ENCODE assay signal across 1 cellular context in genomic region chr10:103367782-103368518, GRCh38.
TF ChIP-seq lines count a peak whose summit lies in the region.

TAF5 (plus strand) TSS chr10:103367976; CDS start chr10:103367990, 14 bp downstream.

TF ChIP-seq in HepG2, 621 proteins besides CTCF, POLR2A, EP300 and RAD21 (continued from another document and continues in another):
- TF ChIP-seq PRDM4 (CRISPR knock-in tag; IDR thresholded peaks at IDR 0.05; ENCODE audit: borderline replicate concordance) (no peak), CENPX (CRISPR knock-in tag; IDR thresholded peaks at IDR 0.05) (no peak), JUNB (CRISPR knock-in tag; IDR thresholded peaks at IDR 0.05; ENCODE audit: borderline replicate concordance) (no peak; the same call in 1 of the 2 replicates), PRMT3 (CRISPR knock-in tag; IDR thresholded peaks at IDR 0.05; ENCODE audit: borderline replicate concordance, low read depth) (0 out of 2 replicates have a peak, but pooled peaks have one; percentile 69), ZNF280D (CRISPR knock-in tag; IDR thresholded peaks at IDR 0.05) (0 out of 2 replicates have a peak, but pooled peaks have one; percentile 70), THYN1 (CRISPR knock-in tag; IDR thresholded peaks at IDR 0.05; ENCODE audit: borderline replicate concordance, low read depth) (no peak), ZNF367 (CRISPR knock-in tag; IDR thresholded peaks at IDR 0.05; ENCODE audit: borderline replicate concordance) (no peak), ZNF335 (CRISPR knock-in tag; IDR thresholded peaks at IDR 0.05) (peak; percentile 61; the same call in 1 of the 2 replicates), ARID4A (CRISPR knock-in tag; IDR thresholded peaks at IDR 0.05; ENCODE audit: borderline replicate concordance) (peak; percentile 96; the same call in 1 of the 2 replicates), KLF16 (CRISPR knock-in tag; IDR thresholded peaks at IDR 0.05) (peak in 1 of 2 experiments; percentile 81; a peak in 2 of 4 replicates), ZNF580 (CRISPR knock-in tag; IDR thresholded peaks at IDR 0.05; ENCODE audit: borderline replicate concordance, low read depth) (peak; percentile 88), ZNF275 (CRISPR knock-in tag; IDR thresholded peaks at IDR 0.05; ENCODE audit: borderline replicate concordance) (peak; percentile 89; the same call in 1 of the 2 replicates), ZKSCAN8 (CRISPR knock-in tag; IDR thresholded peaks at IDR 0.05; ENCODE audit: borderline replicate concordance) (0 out of 2 replicates have a peak, but pooled peaks have one; percentile 34), ZNF484 (CRISPR knock-in tag; IDR thresholded peaks at IDR 0.05; ENCODE audit: borderline replicate concordance, low read depth) (no peak), ZNF660 (CRISPR knock-in tag; IDR thresholded peaks at IDR 0.05; ENCODE audit: borderline replicate concordance, low read depth) (no peak), FOXK2 (IDR thresholded peaks at IDR 0.05) (peak; percentile 71; the same call in 1 of the 2 replicates), FOXA3 (CRISPR knock-in tag; IDR thresholded peaks at IDR 0.05) (peak; percentile 65), ZBTB21 (CRISPR knock-in tag; IDR thresholded peaks at IDR 0.05) (peak; percentile 41; the same call in 1 of the 2 replicates), HNF1B (CRISPR knock-in tag; IDR thresholded peaks at IDR 0.05) (peak; percentile 77), ZFP91 (CRISPR knock-in tag; IDR thresholded peaks at IDR 0.05; ENCODE audit: borderline replicate concordance) (peak; percentile 95), DMAP1 (CRISPR knock-in tag; IDR thresholded peaks at IDR 0.05) (peak; percentile 60; the same call in 1 of the 2 replicates), ZNF770 (CRISPR knock-in tag; IDR thresholded peaks at IDR 0.05) (peak; percentile 53; the same call in 1 of the 2 replicates), ZNF780A (CRISPR knock-in tag; IDR thresholded peaks at IDR 0.05) (no peak), FOXO4 (CRISPR knock-in tag; conservative IDR thresholded peaks at IDR 0.05) (no peak), PHF8 (CRISPR knock-in tag; IDR thresholded peaks at IDR 0.05) (peak; percentile 90), ZNF639 (CRISPR knock-in tag; conservative IDR thresholded peaks at IDR 0.05) (peak; percentile 39; the same call in 1 of the 2 replicates), ZNF800 (CRISPR knock-in tag; IDR thresholded peaks at IDR 0.05) (no peak), FOXJ3 (CRISPR knock-in tag; IDR thresholded peaks at IDR 0.05; ENCODE audit: borderline replicate concordance) (no peak), DRAP1 (CRISPR knock-in tag; IDR thresholded peaks at IDR 0.05) (peak; percentile 99), ZNF552 (CRISPR knock-in tag; IDR thresholded peaks at IDR 0.05; ENCODE audit: borderline replicate concordance) (peak; percentile 67; the same call in 1 of the 2 replicates)
